ENCODE assay signal across 14 cellular contexts in genomic region chr4:76953956-76954355, GRCh38. TPM values are rescaled to one million over a fixed set of nuclear protein-coding genes. Genes with fewer than 3 reads are reported as not detected.
"Had no signal": no experiment of that assay in that cellular context is flagged by ENCODE, and none has a peak within 500 bp of the region (broad histone marks: within the 10 kb centered on the region; RNA-seq: fewer than 3 reads in every experiment).

No MANE protein-coding gene starts in this region.

- H3K27ac ChIP-seq: coronary artery, parathyroid adenoma, thyroid gland had no signal

- H3K27me3 ChIP-seq: gastrocnemius medialis, heart right ventricle, thyroid gland had no signal

- H2AFZ ChIP-seq: parathyroid adenoma had no signal

- H3K4me1 ChIP-seq: parathyroid adenoma had no signal

- H3K36me3 ChIP-seq: gastrocnemius medialis, heart right ventricle, thyroid gland had no signal

- ATAC-seq: gastrocnemius medialis; heart right ventricle; stimulated activated memory B cell treated with anti-CD40 and anti-IgM and Interleukin-4, amounts not matched to agents 10 μg/mL and 1 μg/mL and 100 μg/mL, for 72 hours had no signal

- DNase-seq: activated CD4-positive, alpha-beta T cell treated with anti-CD3 and anti-CD28 coated beads for 1 hour; activated CD4-positive, alpha-beta T cell treated with anti-CD3 and anti-CD28 coated beads, Interleukin-2, amount 50 U/mL, for 48 hours; activated naive CD4-positive, alpha-beta T cell treated with anti-CD3 and anti-CD28 coated beads, Interleukin-2, amount 10 ng/mL, durations not matched to agents 7 days and 5 days; central memory CD4-positive, alpha-beta T cell; gastrocnemius medialis; heart right ventricle; midbrain had no signal

- H3K4me3 ChIP-seq: coronary artery, gastrocnemius medialis, heart right ventricle, lung, thyroid gland had no signal

- H3K9me3 ChIP-seq: gastrocnemius medialis, heart right ventricle, thyroid gland had no signal

- H3K79me2 ChIP-seq: parathyroid adenoma had no signal

- H3K9ac ChIP-seq: parathyroid adenoma had no signal

RNA-seq across cellular contexts. Expression of gene SOWAHB, which starts 56.0 kb away (rescaled TPM):
- total RNA-seq: myocyte; T-helper 1 cell treated with Interleukin-12 subunit alpha and Interleukin-12 subunit beta and Interleukin-4 antibody, amounts not matched to agents 30 ng/mL and 1 ng/mL, for 36 hours had no signal
- polyA plus RNA-seq: heart right ventricle had no signal
